8 cellular contexts compared by ENCODE assay signal in genomic region chr17:7989781-7990655, GRCh38. TPM values are rescaled to one million over a fixed set of nuclear protein-coding genes. Genes with fewer than 3 reads are reported as not detected.
DNase-seq lines count a peak whose midpoint lies in the region; ATAC-seq and TF ChIP-seq lines count a peak whose summit lies in the region.

No MANE protein-coding gene starts in this region.

- no peaks in the 10 kb centered on the region for H3K36me3 ChIP-seq in SJCRH30
- H3K36me3 ChIP-seq in testis (ENCODE audit: low read depth, missing control alignments) = no peaks in the 10 kb centered on the region

- H3K9me3 ChIP-seq in SJCRH30 (replicated peaks) (no peaks in the 10 kb centered on the region), testis (no peaks in the 10 kb centered on the region)

- peak; percentile 89 to 95 (median 92) for TF ChIP-seq CTCF in testis (IDR thresholded peaks at IDR 0.05)

- WGBS in testis, 2 donors = 3 to 6% methylated on average over 21 to 59 of the region's 59 CpGs

- ATAC-seq in GM21423 (IDR thresholded peaks at IDR 0.05; ENCODE audit: unreplicated experiment) = peak; percentile 62

- H3K4me1 ChIP-seq in SJCRH30 = no peaks in the 10 kb centered on the region
- H3K4me1 ChIP-seq in testis = no peaks in the 10 kb centered on the region

- TF ChIP-seq POLR2A in testis (IDR thresholded peaks at IDR 0.05) = no peak

- no peaks in the 10 kb centered on the region for H3K27me3 ChIP-seq in SJCRH30
- H3K27me3 ChIP-seq in testis = no peaks in the 10 kb centered on the region

- H3K27ac ChIP-seq in SJCRH30 = no peak overlapping the region
- peak overlapping the region in 1 of 2 donors; percentile 30 for H3K27ac ChIP-seq in testis

- intact Hi-C loops in testis (cut with DNase I; ENCODE audit: low total_unique reads) = loop anchor here (5.0 to 10.0 kb wide), 2 partner anchors 55 to 78 kb away; no protein-coding TSS in a partner anchor

- H3K4me3 ChIP-seq in SJCRH30 (peak overlapping the region; percentile 58), testis (peak overlapping the region; percentile 51 to 63)

- peak; percentile 87 for DNase-seq in DMS 273 (lab: John Stamatoyannopoulos, UW; ENCODE audit: unreplicated experiment)
- peak; percentile 54 for DNase-seq in LHCN-M2 (ENCODE audit: low read depth)
- peak; percentile 62 to 80 for DNase-seq in SJCRH30
- peak; percentile 95 for DNase-seq in activated naive CD4-positive, alpha-beta T cell treated with Interleukin-2 at 50 U/mL for 16 hours
- DNase-seq in globus pallidus (ENCODE audit: low spot score) = peak; percentile 51
- DNase-seq in occipital lobe (lab: John Stamatoyannopoulos, UW) = peak; percentile 45
- DNase-seq in testis = peak; percentile 92

RNA-seq across cellular contexts. Expression of gene GUCY2D, which starts 12.4 kb away (rescaled TPM):
- not detected in 2 replicates for total RNA-seq in LHCN-M2 (2014; rRNA removed)
- not detected for polyA plus RNA-seq in LHCN-M2 (2012)
- total RNA-seq in SJCRH30 (2014; rRNA removed; shearing (Covaris generic)) = not detected in 2 replicates
- total RNA-seq in occipital lobe = 0.16 TPM
- 1 to 10 TPM; 1.3 to 1.7 TPM for total RNA-seq in testis
- polyA plus RNA-seq in testis (ENCODE audit: insufficient read depth, low read depth, low replicate concordance) = 2.4 TPM

RNA-seq across cellular contexts. Expression of gene ALOX15B, which starts 48.8 kb away (rescaled TPM):
- total RNA-seq in LHCN-M2 (2014; rRNA removed) (0.17 and 0.58 TPM in 2 replicates), occipital lobe (0.16 TPM), testis (1 to 10 TPM in 1 of 2 donors, under 1 TPM in 1; 0.79 to 2.2 TPM)
- 0.04 TPM for polyA plus RNA-seq in LHCN-M2 (2012)
- not detected in 2 replicates for total RNA-seq in SJCRH30 (2014; rRNA removed; shearing (Covaris generic))
- polyA plus RNA-seq in testis (ENCODE audit: insufficient read depth, low read depth, low replicate concordance) = 1.8 TPM

RNA-seq across cellular contexts. Expression of gene CNTROB, which starts 58.0 kb away (rescaled TPM):
- 35.7 and 36.5 TPM in 2 replicates for total RNA-seq in LHCN-M2 (2014; rRNA removed)
- 25.6 TPM for polyA plus RNA-seq in LHCN-M2 (2012)
- total RNA-seq in SJCRH30 (2014; rRNA removed; shearing (Covaris generic)) = 27.5 and 29.8 TPM in 2 replicates
- 23.4 TPM for total RNA-seq in occipital lobe
- 100 to 1,000 TPM in 1 of 2 donors, 10 to 100 TPM in 1; 79.2 to 111 TPM for total RNA-seq in testis
- 153 TPM for polyA plus RNA-seq in testis (ENCODE audit: insufficient read depth, low read depth, low replicate concordance)

RNA-seq across cellular contexts. Expression of gene TRAPPC1, which starts 58.3 kb away (rescaled TPM):
- 54.2 and 58.2 TPM in 2 replicates for total RNA-seq in LHCN-M2 (2014; rRNA removed)
- polyA plus RNA-seq in LHCN-M2 (2012) = 413 TPM
- 36.5 and 38.8 TPM in 2 replicates for total RNA-seq in SJCRH30 (2014; rRNA removed; shearing (Covaris generic))
- total RNA-seq in occipital lobe = 22.3 TPM
- 10 to 100 TPM; 76.1 to 96.1 TPM for total RNA-seq in testis
- 115 TPM for polyA plus RNA-seq in testis (ENCODE audit: insufficient read depth, low read depth, low replicate concordance)

Comparison
In these comparisons a context has a peak if more than half of its experiments do, and no peak if none do; other contexts are left out.
1. DNase-seq: peak in every context shown above with its lines; median percentile 95 in activated naive CD4-positive, alpha-beta T cell treated with Interleukin-2 at 50 U/mL for 16 hours; 92 in testis; 87 in DMS 273; 71 in SJCRH30; 54 in LHCN-M2; 51 in globus pallidus; 45 in occipital lobe.